In the genomic region with DNA sequence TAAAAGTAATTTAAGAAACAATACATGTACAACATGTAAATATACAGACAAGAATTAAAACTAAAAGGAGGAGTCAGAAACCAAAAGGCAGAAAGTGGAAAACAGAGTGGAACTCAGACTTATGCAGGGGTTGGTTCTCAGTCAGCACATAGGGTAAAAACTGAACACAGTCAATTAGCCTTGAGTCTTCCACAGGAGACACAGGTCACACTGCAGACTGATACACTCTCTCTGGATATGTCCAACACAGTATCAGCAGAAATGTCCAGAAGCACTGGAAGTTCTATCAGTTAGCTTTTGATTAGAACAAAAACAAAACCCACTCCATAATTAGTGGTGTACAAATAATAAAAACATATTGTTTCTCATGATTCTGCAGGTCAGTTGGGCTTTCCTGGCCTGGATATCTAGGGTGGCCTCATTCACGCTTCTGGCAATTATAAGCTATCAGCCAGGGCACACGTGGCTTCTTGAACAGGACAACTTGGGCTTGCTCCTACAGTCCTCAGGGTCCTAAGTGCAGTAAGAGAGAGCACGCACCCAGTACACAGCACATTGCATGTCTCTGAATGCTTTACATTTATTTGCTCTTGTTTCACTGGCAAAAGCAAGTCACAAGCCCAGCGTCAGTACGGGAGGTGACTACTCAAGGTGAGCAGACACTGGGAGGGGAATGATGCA, we compare ENCODE assay signal across 18 cellular contexts. TPM values are rescaled to one million over a fixed set of nuclear protein-coding genes. Genes with fewer than 3 reads are reported as not detected.
DNase-seq lines count a peak whose midpoint lies in the region; ATAC-seq lines count a peak whose summit lies in the region.
"Had no signal": no experiment of that assay in that cellular context is flagged by ENCODE, and none has a peak within 500 bp of the region (broad histone marks: within the 10 kb centered on the region; RNA-seq: fewer than 3 reads in every experiment).

No MANE protein-coding gene starts in this region.

- H3K9me3 ChIP-seq in right cardiac atrium (ENCODE audit: control insufficient read depth, low read length), result no peaks in the 10 kb centered on the region
- H3K9me3 ChIP-seq in HAP-1, result no peaks in the 10 kb centered on the region
- H3K9me3 ChIP-seq: ovary, thyroid gland had no signal

- no peaks in the 10 kb centered on the region for H3K9me3 Mint-ChIP-seq in stimulated activated memory B cell treated with anti-CD40 and anti-IgM and Interleukin-4, amounts not matched to agents 10 μg/mL and 1 μg/mL and 100 μg/mL, for 72 hours
- H3K9me3 Mint-ChIP-seq: HFFc6 had no signal

- no peak overlapping the region for H3K27ac ChIP-seq in right cardiac atrium (ENCODE audit: low read length)
- H3K27ac ChIP-seq: KMS-11, ovary, thyroid gland had no signal

- peak overlapping the region; percentile 29 for H3K27ac Mint-ChIP-seq in stimulated activated memory B cell treated with anti-CD40 and anti-IgM and Interleukin-4, amounts not matched to agents 10 μg/mL and 1 μg/mL and 100 μg/mL, for 72 hours
- H3K27ac Mint-ChIP-seq: HFFc6, T-helper 17 cell had no signal

- H3K4me3 ChIP-seq in right cardiac atrium (ENCODE audit: low read length) (no peak overlapping the region), HAP-1 (no peak overlapping the region)
- H3K4me3 ChIP-seq: ovary, thyroid gland had no signal

- 66% methylated on average over 5 of the region's 5 CpGs for WGBS in right cardiac atrium

- H3K4me1 ChIP-seq in right cardiac atrium (ENCODE audit: control insufficient read depth, insufficient read depth, low read length) (peaks cover 2% of the 10 kb centered on the region), HAP-1 (no peaks in the 10 kb centered on the region)
- H3K4me1 ChIP-seq: thyroid gland had no signal

- H3K27me3 ChIP-seq in right cardiac atrium (ENCODE audit: control insufficient read depth, insufficient read depth) (no peaks in the 10 kb centered on the region), HAP-1 (ENCODE audit: low read depth) (no peaks in the 10 kb centered on the region)
- H3K27me3 ChIP-seq: ovary, thyroid gland had no signal

- peak; percentile 62 for ATAC-seq in left ventricle myocardium superior
- ATAC-seq in right cardiac atrium, result no peak
- ATAC-seq in GM21723 (IDR thresholded peaks at IDR 0.05; ENCODE audit: unreplicated experiment), result peak; percentile 41
- peak; percentile 50 for ATAC-seq in HG03354 (IDR thresholded peaks at IDR 0.05; ENCODE audit: poor library complexity, severe bottlenecking, unreplicated experiment)
- no peak for ATAC-seq in stimulated activated memory B cell treated with anti-CD40 and anti-IgM and Interleukin-4, amounts not matched to agents 10 μg/mL and 1 μg/mL and 100 μg/mL, for 72 hours
- ATAC-seq in HG02981 (IDR thresholded peaks at IDR 0.05; ENCODE audit: unreplicated experiment), result no peak
- ATAC-seq: Right ventricle myocardium inferior, T-helper 17 cell had no signal

- in situ Hi-C loops in HAP-1 (cut with MboI; ENCODE audit: low sequenced_read_pairs), result no loop called here

- H3K4me3 Mint-ChIP-seq in stimulated activated memory B cell treated with anti-CD40 and anti-IgM and Interleukin-4, amounts not matched to agents 10 μg/mL and 1 μg/mL and 100 μg/mL, for 72 hours, result no peak overlapping the region
- H3K4me3 Mint-ChIP-seq: HFFc6, T-helper 17 cell had no signal

- no peaks in the 10 kb centered on the region for H3K27me3 Mint-ChIP-seq in stimulated activated memory B cell treated with anti-CD40 and anti-IgM and Interleukin-4, amounts not matched to agents 10 μg/mL and 1 μg/mL and 100 μg/mL, for 72 hours
- H3K27me3 Mint-ChIP-seq: T-helper 17 cell had no signal

- no peaks in the 10 kb centered on the region for H3K36me3 ChIP-seq in HAP-1 (replicated peaks)
- H3K36me3 ChIP-seq: ovary, thyroid gland had no signal

- H3K36me3 Mint-ChIP-seq in stimulated activated memory B cell treated with anti-CD40 and anti-IgM and Interleukin-4, amounts not matched to agents 10 μg/mL and 1 μg/mL and 100 μg/mL, for 72 hours, result peaks cover 33% of the 10 kb centered on the region

- H3K4me1 Mint-ChIP-seq in stimulated activated memory B cell treated with anti-CD40 and anti-IgM and Interleukin-4, amounts not matched to agents 10 μg/mL and 1 μg/mL and 100 μg/mL, for 72 hours, result peaks cover 43% of the 10 kb centered on the region

- DNase-seq in left ventricle myocardium superior (no peak), right cardiac atrium (no peak), HAP-1 (ENCODE audit: low spot score in 2 of 2) (no peak), HPDE6-E6E7 (ENCODE audit: extremely low spot score) (no peak)
- DNase-seq: activated gamma-delta T cell; NCI-H1417; ovary; stimulated activated CD4-positive, alpha-beta T cell treated with anti-CD3 and anti-CD28 coated beads, Interleukin-4, amount 100 ng/mL, for 4 hours; T-helper 17 cell; thyroid gland had no signal

- intact Hi-C loops in left ventricle myocardium superior (cut with micrococcal nuclease), result no loop called here
- intact Hi-C loops in right cardiac atrium (cut with DNase I), result no loop called here

RNA-seq across cellular contexts. Expression of gene TEC, which starts 21.6 kb away (rescaled TPM):
- total RNA-seq in left ventricle myocardium superior (2.2 TPM), right cardiac atrium (1 to 10 TPM; 1.5 to 3.7 (median 2.0) TPM)
- 0.84 TPM for polyA plus RNA-seq in right cardiac atrium
- total RNA-seq: A172 had no signal

Comparison
In these comparisons a context has a peak if more than half of its experiments do, and no peak if none do; other contexts are left out.
1. ATAC-seq: peak in left ventricle myocardium superior (single experiment), GM21723 (single experiment) and HG03354 (single experiment); none in right cardiac atrium (0 of 2), stimulated activated memory B cell treated with anti-CD40 and anti-IgM and Interleukin-4, amounts not matched to agents 10 μg/mL and 1 μg/mL and 100 μg/mL, for 72 hours (single experiment) and HG02981 (single experiment).